Comparison of ENCODE assay signal across 10 cellular contexts in genomic region chr1:215031392-215031791, GRCh38. TPM values are rescaled to one million over a fixed set of nuclear protein-coding genes. Genes with fewer than 3 reads are reported as not detected.
"Had no signal": no experiment of that assay in that cellular context is flagged by ENCODE, and none has a peak within 500 bp of the region (broad histone marks: within the 10 kb centered on the region; RNA-seq: fewer than 3 reads in every experiment).

No MANE protein-coding gene starts in this region.

- H3K4me3 ChIP-seq: GM23338 had no signal

- ATAC-seq: GM23338 had no signal

- H3K9ac ChIP-seq: KMS-11 had no signal

- FAIRE-seq: H1, H54, HTR-8/SVneo had no signal

- H3K4me2 ChIP-seq: GM23338, KMS-11 had no signal

- H3K27ac ChIP-seq: KMS-11 had no signal

- H2AFZ ChIP-seq: GM23338 had no signal

- DNase-seq: H9, HCEC 1CT, Karpas-422, KBM-7 had no signal

RNA-seq across cellular contexts. Expression of gene KCNK2, which starts 51.1 kb away (rescaled TPM):
- total RNA-seq: HT-29 had no signal
